ENCODE assay signal across 10 cellular contexts in the genomic region with DNA sequence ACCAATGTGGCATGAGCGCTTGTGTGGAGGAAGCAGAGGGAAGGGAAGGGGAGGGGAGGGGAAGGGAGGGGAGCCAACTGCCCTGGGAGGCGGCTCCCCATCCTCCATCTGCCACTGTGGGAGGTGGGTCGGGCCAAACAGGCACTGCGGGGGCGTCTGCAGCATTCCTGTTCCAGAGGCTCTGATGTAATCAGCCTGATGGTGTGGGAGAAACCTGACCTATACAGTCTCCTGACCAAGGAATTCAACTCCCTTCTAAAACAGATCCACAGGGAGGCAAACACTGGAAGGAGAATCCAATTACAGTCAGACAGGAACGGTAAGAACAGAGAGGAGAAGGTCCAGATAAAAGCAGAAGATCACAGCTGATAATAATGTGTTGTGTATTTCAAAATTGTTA.
DNase-seq lines count a peak whose midpoint lies in the region; ATAC-seq and TF ChIP-seq lines count a peak whose summit lies in the region.
"Had no signal": no experiment of that assay in that cellular context is flagged by ENCODE, and none has a peak within 500 bp of the region (broad histone marks: within the 10 kb centered on the region; RNA-seq: fewer than 3 reads in every experiment).

No MANE protein-coding gene starts in this region.

- TF ChIP-seq CTCF in IMR-90 (conservative IDR thresholded peaks at IDR 0.05; ENCODE audit: low read depth, low read length), result no peak
- TF ChIP-seq CTCF in brain (conservative IDR thresholded peaks at IDR 0.05), result no peak
- no peak for TF ChIP-seq CTCF in A673 (conservative IDR thresholded peaks at IDR 0.05; ENCODE audit: low read depth, low read length)

- no CpG with 5 or more reads among the region's 6 CpGs for WGBS in IMR-90 (ENCODE audit: extremely low coverage in 2 of 2, insufficient read length in 1 of 2), 2 experiments

- peaks cover 29% of the 10 kb centered on the region for H3K4me1 Mint-ChIP-seq in brain
- no peaks in the 10 kb centered on the region for H3K4me1 Mint-ChIP-seq in natural killer cell treated with Interleukin-12 subunit alpha and Interleukin-12 subunit beta and Interleukin-15 and Interleukin-18, amount 100 ng/mL, for 72 hours (ENCODE audit: low read depth in 2 of 2)
- H3K4me1 Mint-ChIP-seq: activated T-helper 17 cell treated with anti-CD3 and anti-CD28 coated beads, Interleukin-2, amount 50 U/mL, for 72 hours had no signal

- H2BK15ac ChIP-seq in IMR-90 (ENCODE audit: low read depth, low read length), result no peak overlapping the region

- H3K27me3 Mint-ChIP-seq in brain, result peaks cover 4% of the 10 kb centered on the region
- peaks cover 25 to 45% of the 10 kb centered on the region in 2 donors for H3K27me3 Mint-ChIP-seq in natural killer cell treated with Interleukin-12 subunit alpha and Interleukin-12 subunit beta and Interleukin-15 and Interleukin-18, amount 100 ng/mL, for 72 hours

- DNase-seq in IMR-90, result peak; percentile 56
- peak; percentile 52 for DNase-seq in iPS DF 19.7 (ENCODE audit: low read depth, low spot score)
- no peak for DNase-seq in natural killer cell treated with Interleukin-12 subunit alpha and Interleukin-12 subunit beta and Interleukin-15 and Interleukin-18, amount 100 ng/mL, for 72 hours (ENCODE audit: low spot score)
- no peak for DNase-seq in A673 (ENCODE audit: low spot score)
- no peak for DNase-seq in DMS79 treated with DMSO at 0.1 percent for 48 hours (lab: John Stamatoyannopoulos, UW)
- DNase-seq in stimulated activated CD4-positive, alpha-beta T cell treated with anti-CD3 and anti-CD28 coated beads, Interleukin-4, amount 100 ng/mL, for 4 hours, result no peak
- DNase-seq: Kasumi-1 had no signal

- H4K5ac ChIP-seq in IMR-90 (ENCODE audit: low read depth, low read length), result no peak overlapping the region

- H3K9me3 ChIP-seq in IMR-90 (ENCODE audit: control insufficient read depth, insufficient read depth, low read length), result no peaks in the 10 kb centered on the region
- no peaks in the 10 kb centered on the region for H3K9me3 ChIP-seq in skeletal muscle tissue (ENCODE audit: control insufficient read depth in 3 of 3, low read length in 3 of 3)
- no peaks in the 10 kb centered on the region for H3K9me3 ChIP-seq in A673 (ENCODE audit: low read depth, low read length, poor library complexity, severe bottlenecking)

- TF ChIP-seq POLR2A in IMR-90 (IDR thresholded peaks at IDR 0.05; ENCODE audit: low read depth, low read length), result no peak

- dilution Hi-C loops in IMR-90 (cut with HindIII; ENCODE audit: low sequenced_read_pairs, unreplicated experiment), result no loop called here

- H3K9ac ChIP-seq in IMR-90 (ENCODE audit: low read depth, low read length) (no peak overlapping the region), skeletal muscle tissue (ENCODE audit: low read depth in 1 of 3, low read length in 3 of 3) (peak overlapping the region in 1 of 3 donors; percentile 19)

- H2AK5ac ChIP-seq in IMR-90 (ENCODE audit: low read depth, low read length), result no peak overlapping the region

- BruUV-seq in IMR-90 (replicated peaks; lab: Mats Ljungman, UMichigan), result no TSS peak
- no TSS peak for BruUV-seq in A673 (replicated peaks; lab: Mats Ljungman, UMichigan)

- no peak overlapping the region for H3K4ac ChIP-seq in IMR-90 (ENCODE audit: low read depth, low read length)

- H3K27ac ChIP-seq in IMR-90 (ENCODE audit: insufficient read depth, low read length) (no peak overlapping the region), skeletal muscle tissue (ENCODE audit: low read depth, low read length) (peak overlapping the region; percentile 41), A673 (ENCODE audit: low read depth, low read length, poor library complexity, severe bottlenecking) (no peak overlapping the region)

- no peaks in the 10 kb centered on the region for H3K4me1 ChIP-seq in IMR-90 (ENCODE audit: control insufficient read depth, insufficient read depth, low read length)
- H3K4me1 ChIP-seq in skeletal muscle tissue (ENCODE audit: control insufficient read depth in 3 of 3, insufficient read depth in 3 of 3, low read length in 3 of 3), result peaks cover 9 to 17% (median 11%) of the 10 kb centered on the region in 3 donors
- no peaks in the 10 kb centered on the region for H3K4me1 ChIP-seq in A673 (ENCODE audit: insufficient read depth, low read length, poor library complexity, severe bottlenecking)

- no peak overlapping the region for H3K56ac ChIP-seq in IMR-90 (ENCODE audit: extremely low read depth, insufficient read depth, low read length)

- no peak overlapping the region for H2AFZ ChIP-seq in IMR-90 (replicated peaks; ENCODE audit: low read length, poor library complexity)

- H3K79me1 ChIP-seq in IMR-90 (ENCODE audit: low read depth in 1 of 2, low read length in 2 of 2), result no peaks in the 10 kb centered on the region

- H3K4me3 ChIP-seq in IMR-90 (ENCODE audit: insufficient read depth, low read depth, low read length) (no peak overlapping the region), skeletal muscle tissue (ENCODE audit: low read length in 3 of 3) (peak overlapping the region in 1 of 3 donors; percentile 45), A673 (ENCODE audit: low read depth, low read length, poor library complexity, severe bottlenecking) (no peak overlapping the region)

- no peak overlapping the region for H4K91ac ChIP-seq in IMR-90 (ENCODE audit: insufficient read depth, low read depth, low read length)

- H3K36me3 ChIP-seq in IMR-90 (ENCODE audit: control insufficient read depth, insufficient read depth, low read length), result no peaks in the 10 kb centered on the region
- no peaks in the 10 kb centered on the region for H3K36me3 ChIP-seq in skeletal muscle tissue (ENCODE audit: control insufficient read depth in 3 of 3, insufficient read depth in 3 of 3, low read length in 3 of 3)
- no peaks in the 10 kb centered on the region for H3K36me3 ChIP-seq in A673 (ENCODE audit: insufficient read depth, low read length, poor library complexity, severe bottlenecking)

- H4K20me1 ChIP-seq in IMR-90 (ENCODE audit: insufficient read depth, low read length), result no peaks in the 10 kb centered on the region

- no peaks in the 10 kb centered on the region for H3K9me1 ChIP-seq in IMR-90 (ENCODE audit: insufficient read depth, low read length)

- no peak for TF ChIP-seq RAD21 in IMR-90 (IDR thresholded peaks at IDR 0.05; ENCODE audit: low read length)

- ATAC-seq in IMR-90 (ENCODE audit: low read depth), result peak; percentile 49
- no peak for ATAC-seq in natural killer cell treated with Interleukin-12 subunit alpha and Interleukin-12 subunit beta and Interleukin-15 and Interleukin-18, amount 100 ng/mL, for 72 hours
- ATAC-seq: activated T-helper 17 cell treated with anti-CD3 and anti-CD28 coated beads, Interleukin-2, amount 50 U/mL, for 72 hours had no signal

- H3K9me3 Mint-ChIP-seq in brain, result peaks cover 0 to 12% (median 0%) of the 10 kb centered on the region in 5 experiments
- H3K9me3 Mint-ChIP-seq in natural killer cell treated with Interleukin-12 subunit alpha and Interleukin-12 subunit beta and Interleukin-15 and Interleukin-18, amount 100 ng/mL, for 72 hours, result no peaks in the 10 kb centered on the region
- H3K9me3 Mint-ChIP-seq: activated T-helper 17 cell treated with anti-CD3 and anti-CD28 coated beads, Interleukin-2, amount 50 U/mL, for 72 hours had no signal

- peak overlapping the region in 3 of 5 experiments; percentile 30 to 86 (median 76) for H3K27ac Mint-ChIP-seq in brain
- H3K27ac Mint-ChIP-seq in natural killer cell treated with Interleukin-12 subunit alpha and Interleukin-12 subunit beta and Interleukin-15 and Interleukin-18, amount 100 ng/mL, for 72 hours, result no peak overlapping the region
- H3K27ac Mint-ChIP-seq: activated T-helper 17 cell treated with anti-CD3 and anti-CD28 coated beads, Interleukin-2, amount 50 U/mL, for 72 hours had no signal

- no peak overlapping the region; the same call in 1 of the 2 replicates for H3K4me2 ChIP-seq in IMR-90 (ENCODE audit: low read depth, low read length)

- CTCF ChIA-PET in IMR-90 (lab: Yijun Ruan, JAX) (no interaction called here), A673 (lab: Charles Lee) (no interaction called here)

- no peak overlapping the region for H2BK20ac ChIP-seq in IMR-90 (ENCODE audit: low read depth, low read length)

- H3K18ac ChIP-seq in IMR-90 (ENCODE audit: low read depth, low read length), result no peak overlapping the region

- no peak overlapping the region for H4K8ac ChIP-seq in IMR-90 (ENCODE audit: low read depth in 2 of 2, low read length in 2 of 2)

- H2BK120ac ChIP-seq in IMR-90 (ENCODE audit: low read depth, low read length), result no peak overlapping the region

- H2BK5ac ChIP-seq in IMR-90 (ENCODE audit: low read depth, low read length, poor library complexity, severe bottlenecking), result no peak overlapping the region

- peaks cover 2% of the 10 kb centered on the region; the same call in 1 of the 2 replicates for H3K27me3 ChIP-seq in IMR-90 (ENCODE audit: control insufficient read depth, insufficient read depth, low read length)
- H3K27me3 ChIP-seq in skeletal muscle tissue (ENCODE audit: control insufficient read depth in 3 of 3, insufficient read depth in 3 of 3, low read length in 3 of 3), result peaks cover 0 to 4% (median 3%) of the 10 kb centered on the region in 3 donors
- H3K27me3 ChIP-seq in A673 (replicated peaks; ENCODE audit: insufficient read depth, low read depth, low read length, poor library complexity), result peaks cover 12% of the 10 kb centered on the region

- no peak overlapping the region for H3K23ac ChIP-seq in IMR-90 (ENCODE audit: low read depth, low read length)

- POLR2A ChIA-PET in IMR-90 (lab: Charles Lee; ENCODE audit: unreplicated experiment), result no interaction called here
- POLR2A ChIA-PET in A673 (lab: Charles Lee; ENCODE audit: low non-redundant PET), result no interaction called here

- H3K36me3 Mint-ChIP-seq in brain, result no peaks in the 10 kb centered on the region
- H3K36me3 Mint-ChIP-seq in natural killer cell treated with Interleukin-12 subunit alpha and Interleukin-12 subunit beta and Interleukin-15 and Interleukin-18, amount 100 ng/mL, for 72 hours, result no peaks in the 10 kb centered on the region

- in situ Hi-C loops in IMR-90 (cut with MboI; ENCODE audit: low sequenced_read_pairs), result no loop called here

- peak overlapping the region in 3 of 5 experiments; percentile 3 to 37 (median 6) for H3K4me3 Mint-ChIP-seq in brain
- no peak overlapping the region for H3K4me3 Mint-ChIP-seq in natural killer cell treated with Interleukin-12 subunit alpha and Interleukin-12 subunit beta and Interleukin-15 and Interleukin-18, amount 100 ng/mL, for 72 hours
- H3K4me3 Mint-ChIP-seq: activated T-helper 17 cell treated with anti-CD3 and anti-CD28 coated beads, Interleukin-2, amount 50 U/mL, for 72 hours had no signal

- H3K14ac ChIP-seq in IMR-90 (replicated peaks; ENCODE audit: low read depth, low read length), result no peak overlapping the region

- intact Hi-C loops in IMR-90 (cut with micrococcal nuclease), result no loop called here
- intact Hi-C loops in A673 (cut with micrococcal nuclease; ENCODE audit: unreplicated experiment), result no loop called here

- H2AK9ac ChIP-seq in IMR-90 (replicated peaks; ENCODE audit: low read depth, low read length, poor library complexity), result no peak overlapping the region

TF ChIP-seq in IMR-90, 13 proteins besides CTCF, POLR2A, EP300 and RAD21:
- TF ChIP-seq RCOR1 (IDR thresholded peaks at IDR 0.05; ENCODE audit: insufficient replicate concordance, low read length), result no peak
- TF ChIP-seq FOS (IDR thresholded peaks at IDR 0.05; ENCODE audit: low read depth, low read length), result no peak
- TF ChIP-seq CEBPB (IDR thresholded peaks at IDR 0.05; ENCODE audit: low read depth, low read length), result peak; percentile 26; the same call in 1 of the 2 replicates

Comparison
In these comparisons a context has a peak if more than half of its experiments do, and no peak if none do; other contexts are left out.
1. DNase-seq: peak in IMR-90 (single experiment) and iPS DF 19.7 (single experiment); none in natural killer cell treated with Interleukin-12 subunit alpha and Interleukin-12 subunit beta and Interleukin-15 and Interleukin-18, amount 100 ng/mL, for 72 hours (single experiment), A673 (single experiment), DMS79 treated with DMSO at 0.1 percent for 48 hours (single experiment) and stimulated activated CD4-positive, alpha-beta T cell treated with anti-CD3 and anti-CD28 coated beads, Interleukin-4, amount 100 ng/mL, for 4 hours (0 of 2).
2. H3K27ac Mint-ChIP-seq: peak in brain (3 of 5); none in natural killer cell treated with Interleukin-12 subunit alpha and Interleukin-12 subunit beta and Interleukin-15 and Interleukin-18, amount 100 ng/mL, for 72 hours (0 of 2).